ENCODE assay signal across 8 cellular contexts in the genomic region with DNA sequence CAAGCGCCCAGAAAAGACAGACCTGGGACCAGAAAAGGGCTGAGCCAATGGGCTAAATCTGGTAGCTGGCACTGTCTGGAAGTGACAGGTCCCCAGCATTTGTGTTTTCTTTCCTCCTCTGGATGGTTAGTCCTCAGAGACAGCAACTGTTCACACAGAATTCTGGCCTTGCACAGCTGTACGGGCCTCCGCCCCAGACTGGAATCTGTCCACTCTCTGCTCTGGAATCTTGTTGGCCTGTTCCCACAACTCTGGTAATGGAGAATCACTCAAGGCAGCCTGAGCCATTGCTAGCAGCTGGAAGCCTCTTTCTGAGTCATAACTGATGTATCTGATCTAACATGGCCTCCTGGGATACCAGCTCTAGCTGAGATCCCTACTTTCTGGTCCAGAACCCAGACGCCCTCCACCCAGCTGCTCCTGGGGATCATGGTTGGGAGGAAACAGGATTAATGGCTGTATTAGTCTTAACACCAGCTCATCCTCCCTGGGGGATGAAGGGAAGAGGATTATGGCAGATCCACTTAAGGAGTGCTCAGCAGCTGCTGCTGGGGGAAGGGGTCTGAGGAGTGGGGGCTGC. TPM values are rescaled to one million over a fixed set of nuclear protein-coding genes. Genes with fewer than 3 reads are reported as not detected.
DNase-seq lines count a peak whose midpoint lies in the region; ATAC-seq and TF ChIP-seq lines count a peak whose summit lies in the region.

No MANE protein-coding gene starts in this region.

- H3K4me3 ChIP-seq in BLaER1 (no peak overlapping the region), PC-3 (ENCODE audit: low read length) (no peak overlapping the region), neural progenitor cell (no peak overlapping the region)

- H3K27ac ChIP-seq in BLaER1 = peak overlapping the region; percentile 63
- H3K27ac ChIP-seq in PC-3 (ENCODE audit: low read length) = no peak overlapping the region
- H3K27ac ChIP-seq in neural progenitor cell = no peak overlapping the region

- peaks cover 25% of the 10 kb centered on the region for H3K4me1 ChIP-seq in BLaER1
- no peaks in the 10 kb centered on the region for H3K4me1 ChIP-seq in PC-3 (ENCODE audit: insufficient read depth, low read length)
- H3K4me1 ChIP-seq in neural progenitor cell = no peaks in the 10 kb centered on the region

- DNase-seq in PC-3 = peak; percentile 24
- no peak for DNase-seq in effector memory CD8-positive, alpha-beta T cell
- peak; percentile 61 for DNase-seq in neural progenitor cell (ENCODE audit: low spot score)
- DNase-seq in DMS 273 treated with DMSO at 0.1 percent for 48 hours (lab: John Stamatoyannopoulos, UW) = no peak
- DNase-seq in HK-2 (ENCODE audit: unreplicated experiment) = no peak

- no peaks in the 10 kb centered on the region for H3K9me3 ChIP-seq in BLaER1
- no peaks in the 10 kb centered on the region for H3K9me3 ChIP-seq in PC-3 (ENCODE audit: low read length)
- no peaks in the 10 kb centered on the region for H3K9me3 ChIP-seq in neural progenitor cell (ENCODE audit: low read depth)

- intact Hi-C loops in PC-3 (cut with micrococcal nuclease) = no loop called here

- H3K9me3 Mint-ChIP-seq in effector memory CD8-positive, alpha-beta T cell = no peaks in the 10 kb centered on the region
- H3K9me3 Mint-ChIP-seq in neural progenitor cell = no peaks in the 10 kb centered on the region

- H3K27me3 ChIP-seq in BLaER1 = no peaks in the 10 kb centered on the region
- H3K27me3 ChIP-seq in PC-3 (ENCODE audit: low read length) = no peaks in the 10 kb centered on the region
- H3K27me3 ChIP-seq in neural progenitor cell = no peaks in the 10 kb centered on the region

- POLR2A ChIA-PET in PC-3 (lab: Charles Lee; ENCODE audit: unreplicated experiment) = no interaction called here

- no TSS peak for BruUV-seq in PC-3 (replicated peaks; lab: Mats Ljungman, UMichigan)

- H2AFZ ChIP-seq in PC-3 (ENCODE audit: low read length) = no peak overlapping the region
- no peak overlapping the region for H2AFZ ChIP-seq in neural progenitor cell (replicated peaks)

- H3K9ac ChIP-seq in BLaER1 (peak overlapping the region; percentile 48), PC-3 (ENCODE audit: low read length) (no peak overlapping the region), neural progenitor cell (no peak overlapping the region)

- H4K20me1 ChIP-seq in BLaER1 (peaks cover 56% of the 10 kb centered on the region; the same call in 1 of the 2 replicates), PC-3 (ENCODE audit: low read length) (no peaks in the 10 kb centered on the region), neural progenitor cell (ENCODE audit: low read depth) (peaks cover 52% of the 10 kb centered on the region)

- H3K36me3 ChIP-seq in BLaER1 (peaks cover 68% of the 10 kb centered on the region), PC-3 (ENCODE audit: low read depth, low read length) (peaks cover 4% of the 10 kb centered on the region; the same call in 1 of the 2 replicates), neural progenitor cell (no peaks in the 10 kb centered on the region)

- CTCF ChIA-PET in PC-3 (lab: Charles Lee) = interaction anchor here (0.7 kb wide), 1 partner anchor 43 kb away, joined by 3 read pairs; no protein-coding TSS in a partner anchor

- no peaks in the 10 kb centered on the region for H3K9me2 ChIP-seq in PC-3 (replicated peaks; ENCODE audit: low read length)

- peak; percentile 67 for ATAC-seq in PC-3
- no peak for ATAC-seq in effector memory CD8-positive, alpha-beta T cell (replicated peaks)
- no peak for ATAC-seq in HG02970 (IDR thresholded peaks at IDR 0.05; ENCODE audit: low FRiP score, unreplicated experiment)
- no peak for ATAC-seq in GM19452 (IDR thresholded peaks at IDR 0.05; ENCODE audit: unreplicated experiment)

- H3K36me3 Mint-ChIP-seq in effector memory CD8-positive, alpha-beta T cell (ENCODE audit: insufficient read depth) = peaks cover 37% of the 10 kb centered on the region
- H3K36me3 Mint-ChIP-seq in neural progenitor cell = peaks cover 27% of the 10 kb centered on the region

- TF ChIP-seq CTCF in PC-3 (conservative IDR thresholded peaks at IDR 0.05; ENCODE audit: low read depth, low read length) (no peak), neural progenitor cell (IDR thresholded peaks at IDR 0.05) (no peak)

- H3K4me1 Mint-ChIP-seq in effector memory CD8-positive, alpha-beta T cell (ENCODE audit: low read depth in 2 of 2) = peaks cover 44 to 46% of the 10 kb centered on the region in 2 donors
- H3K4me1 Mint-ChIP-seq in neural progenitor cell = peaks cover 3% of the 10 kb centered on the region

- peaks cover 44% of the 10 kb centered on the region for H3K79me2 ChIP-seq in PC-3 (ENCODE audit: low read length)
- H3K79me2 ChIP-seq in neural progenitor cell (ENCODE audit: low read depth) = peaks cover 49% of the 10 kb centered on the region

- H3K27me3 Mint-ChIP-seq in effector memory CD8-positive, alpha-beta T cell = no peaks in the 10 kb centered on the region
- peaks cover 13% of the 10 kb centered on the region for H3K27me3 Mint-ChIP-seq in neural progenitor cell (ENCODE audit: insufficient read depth, low read depth)

- peak overlapping the region; percentile 89 to 90 for H3K4me3 Mint-ChIP-seq in effector memory CD8-positive, alpha-beta T cell
- peak overlapping the region; percentile 48 for H3K4me3 Mint-ChIP-seq in neural progenitor cell

- H3F3A ChIP-seq in PC-3 (ENCODE audit: low read length, unreplicated experiment) (no peaks in the 10 kb centered on the region), neural progenitor cell (ENCODE audit: low read depth) (no peaks in the 10 kb centered on the region)

- H3K4me2 ChIP-seq in BLaER1 = peak overlapping the region; percentile 62
- no peak overlapping the region for H3K4me2 ChIP-seq in PC-3 (ENCODE audit: low read length)
- no peak overlapping the region for H3K4me2 ChIP-seq in neural progenitor cell

- H3K27ac Mint-ChIP-seq in effector memory CD8-positive, alpha-beta T cell = peak overlapping the region; percentile 89 to 95
- H3K27ac Mint-ChIP-seq in neural progenitor cell = peak overlapping the region; percentile 76

RNA-seq across cellular contexts. Expression of gene ZNF668, which starts 9.1 kb away (rescaled TPM):
- 15.6 and 19.2 TPM in 2 replicates for total RNA-seq in PC-3 (2014; rRNA removed)
- 3.7 and 14.7 TPM in 2 replicates for total RNA-seq in neural progenitor cell (ENCODE audit: low replicate concordance)

RNA-seq across cellular contexts. Expression of gene ZNF646, which starts 9.2 kb away (rescaled TPM):
- total RNA-seq in PC-3 (2014; rRNA removed) (5.5 and 8.5 TPM in 2 replicates), neural progenitor cell (ENCODE audit: low replicate concordance) (7.5 and 31.2 TPM in 2 replicates)

RNA-seq across cellular contexts. Expression of gene PRSS53, which starts 23.8 kb away (rescaled TPM):
- total RNA-seq in PC-3 (2014; rRNA removed) (3.8 and 5.8 TPM in 2 replicates), neural progenitor cell (ENCODE audit: low replicate concordance) (2.3 and 7.7 TPM in 2 replicates)

RNA-seq across cellular contexts. Expression of gene VKORC1, which starts 29.6 kb away (rescaled TPM):
- total RNA-seq in PC-3 (2014; rRNA removed) = 105 and 127 TPM in 2 replicates
- total RNA-seq in neural progenitor cell (ENCODE audit: low replicate concordance) = 95.9 and 137 TPM in 2 replicates

RNA-seq across cellular contexts. Expression of gene STX4, which starts 31.6 kb away (rescaled TPM):
- total RNA-seq in PC-3 (2014; rRNA removed) (27.4 and 36.1 TPM in 2 replicates), neural progenitor cell (ENCODE audit: low replicate concordance) (6.6 and 13.3 TPM in 2 replicates)

Comparison
In these comparisons a context has a peak if more than half of its experiments do, and no peak if none do; other contexts are left out.
1. DNase-seq: peak in PC-3 (single experiment) and neural progenitor cell (single experiment); none in effector memory CD8-positive, alpha-beta T cell (0 of 3), DMS 273 treated with DMSO at 0.1 percent for 48 hours (single experiment) and HK-2 (single experiment).